In genomic region chr9:11025775-11026174, GRCh38 we compare ENCODE assay signal across 7 cellular contexts.
"Had no signal": no experiment of that assay in that cellular context is flagged by ENCODE, and none has a peak within 500 bp of the region (broad histone marks: within the 10 kb centered on the region; RNA-seq: fewer than 3 reads in every experiment).

No MANE protein-coding gene starts in this region.

- DNase-seq: H9, HCEC 1CT, KBM-7 had no signal

- ATAC-seq: GM23338 had no signal

- H2AFZ ChIP-seq: GM23338 had no signal

- H3K4me3 ChIP-seq: GM23338 had no signal

- FAIRE-seq: H1, H54, HTR-8/SVneo had no signal

- H3K4me3 Mint-ChIP-seq: GM23338, H9 had no signal

- H3K9me3 Mint-ChIP-seq: GM23338, H9 had no signal

- H3K27ac Mint-ChIP-seq: GM23338, H9 had no signal

- H3K4me1 Mint-ChIP-seq: GM23338 had no signal

- H3K4me2 ChIP-seq: GM23338 had no signal
